In the genomic region with DNA sequence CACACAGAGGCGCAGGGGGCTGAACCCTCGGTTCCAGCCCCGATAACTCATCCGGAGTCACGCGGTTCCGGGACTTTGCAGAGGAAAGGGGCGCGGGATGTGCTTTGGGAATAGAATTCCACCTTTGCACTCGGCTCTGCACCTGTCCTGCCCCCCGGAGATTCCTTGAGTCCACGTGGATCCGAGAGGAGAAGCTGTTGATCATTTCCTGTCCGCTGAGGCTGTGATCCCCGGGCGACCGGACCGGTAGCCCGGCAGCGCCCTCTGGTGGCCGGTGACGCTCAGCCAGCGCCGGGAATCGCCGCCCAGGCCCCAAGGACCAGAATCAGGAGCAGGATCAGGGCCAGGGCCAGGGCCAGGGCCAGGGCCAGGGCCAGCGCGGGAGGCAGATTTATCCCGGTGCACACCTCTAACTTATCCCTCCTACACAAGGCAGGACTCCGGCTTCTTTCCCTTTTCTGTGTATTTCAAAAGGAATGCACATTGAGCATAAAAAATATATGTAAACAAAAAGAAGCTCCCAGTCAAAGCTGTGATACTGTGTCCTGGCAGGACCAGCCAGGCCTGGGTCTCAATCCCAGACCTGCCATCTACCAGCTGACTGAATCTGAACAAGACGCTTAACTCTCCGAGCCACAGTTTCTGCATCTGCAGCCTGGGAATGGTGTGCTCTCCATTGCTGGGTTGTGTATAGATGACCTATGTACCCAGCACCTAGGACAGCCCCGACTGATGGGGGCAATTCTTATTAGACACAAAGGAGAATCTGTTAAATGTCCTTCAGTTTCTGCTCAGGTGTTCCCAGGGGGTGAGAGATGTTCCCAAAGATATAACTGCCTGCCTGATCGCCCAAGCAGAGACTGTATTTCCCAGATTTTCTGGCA, we compare ENCODE assay signal across 8 cellular contexts. TPM values are rescaled to one million over a fixed set of nuclear protein-coding genes. Genes with fewer than 3 reads are reported as not detected.
DNase-seq lines count a peak whose midpoint lies in the region; ATAC-seq and TF ChIP-seq lines count a peak whose summit lies in the region.

No MANE protein-coding gene starts in this region.

- no peak overlapping the region for H3K14ac ChIP-seq in mesenchymal stem cell (ENCODE audit: low read length in 2 of 2)

- H3K36me3 ChIP-seq in DND-41 (ENCODE audit: insufficient read depth, low read length) (no peaks in the 10 kb centered on the region), mesenchymal stem cell (ENCODE audit: control insufficient read depth in 1 of 2, insufficient read depth in 2 of 2, low read depth in 1 of 2, low read length in 2 of 2) (no peaks in the 10 kb centered on the region)
- H3K36me3 ChIP-seq in effector memory CD4-positive, alpha-beta T cell (ENCODE audit: control insufficient read depth, insufficient read depth, low read length): no peaks in the 10 kb centered on the region

- H2AFZ ChIP-seq in DND-41 (ENCODE audit: low read depth, low read length): peak overlapping the region; percentile 37
- peak overlapping the region; percentile 67 for H2AFZ ChIP-seq in mesenchymal stem cell (ENCODE audit: low read depth, low read length)

- no peaks in the 10 kb centered on the region for H3K79me1 ChIP-seq in mesenchymal stem cell (replicated peaks; ENCODE audit: low read length, poor library complexity, severe bottlenecking)

- no peaks in the 10 kb centered on the region for H4K20me1 ChIP-seq in DND-41 (ENCODE audit: insufficient read depth, low read length)

- WGBS in mesenchymal stem cell: 22% methylated on average over 22 of the region's 34 CpGs

- no peak overlapping the region for H3K23ac ChIP-seq in mesenchymal stem cell (ENCODE audit: low read length in 2 of 2)

- H3K9me3 ChIP-seq in DND-41 (ENCODE audit: insufficient read depth, low read length, severe bottlenecking) (no peaks in the 10 kb centered on the region), mesenchymal stem cell (ENCODE audit: control insufficient read depth, low read length) (no peaks in the 10 kb centered on the region)
- no peaks in the 10 kb centered on the region for H3K9me3 ChIP-seq in effector memory CD4-positive, alpha-beta T cell (ENCODE audit: control insufficient read depth, low read length)

- ATAC-seq in DND-41 (ENCODE audit: insufficient read depth, low read depth) (peak; percentile 93), HG02763 (IDR thresholded peaks at IDR 0.05; ENCODE audit: unreplicated experiment) (peak; percentile 35), GM21619 (IDR thresholded peaks at IDR 0.05; ENCODE audit: unreplicated experiment) (no peak)

- H2BK15ac ChIP-seq in mesenchymal stem cell (ENCODE audit: low read depth, poor library complexity, severe bottlenecking): no peak overlapping the region

- H2BK12ac ChIP-seq in mesenchymal stem cell (ENCODE audit: low read length in 2 of 2): peak overlapping the region in 1 of 2 experiments; percentile 25

- H3K27me3 ChIP-seq in DND-41 (ENCODE audit: insufficient read depth, low read length, poor library complexity): no peaks in the 10 kb centered on the region
- peaks cover 7% of the 10 kb centered on the region for H3K27me3 ChIP-seq in effector memory CD4-positive, alpha-beta T cell (replicated peaks; ENCODE audit: control insufficient read depth, insufficient read depth, low read length, poor library complexity, severe bottlenecking)
- H3K27me3 ChIP-seq in mesenchymal stem cell (ENCODE audit: control insufficient read depth in 1 of 2, insufficient read depth in 1 of 2, low read length in 2 of 2): peaks cover 15 to 64% of the 10 kb centered on the region in 2 experiments

- H2AK5ac ChIP-seq in mesenchymal stem cell (ENCODE audit: low read length, severe bottlenecking): no peak overlapping the region

- H4K8ac ChIP-seq in mesenchymal stem cell (ENCODE audit: low read length): peak overlapping the region; percentile 35

- H3K79me2 ChIP-seq in DND-41 (ENCODE audit: insufficient read depth, low read length): no peaks in the 10 kb centered on the region

- H3K4me2 ChIP-seq in DND-41 (ENCODE audit: insufficient read depth, low read length): peak overlapping the region; percentile 50; the same call in 1 of the 2 replicates
- peak overlapping the region; percentile 69 for H3K4me2 ChIP-seq in mesenchymal stem cell (ENCODE audit: low read length, poor library complexity, severe bottlenecking)

- H3K4ac ChIP-seq in mesenchymal stem cell (ENCODE audit: low read depth in 1 of 2, low read length in 2 of 2): no peak overlapping the region

- no peak overlapping the region for H2BK5ac ChIP-seq in mesenchymal stem cell (ENCODE audit: low read depth, low read length, poor library complexity, severe bottlenecking)

- no peak overlapping the region for H2BK120ac ChIP-seq in mesenchymal stem cell (ENCODE audit: low read depth, low read length)

- H3K27ac ChIP-seq in DND-41 (ENCODE audit: low read length) (no peak overlapping the region), mesenchymal stem cell (ENCODE audit: low read length, poor library complexity, severe bottlenecking) (no peak overlapping the region)
- no peak overlapping the region for H3K27ac ChIP-seq in effector memory CD4-positive, alpha-beta T cell (ENCODE audit: insufficient read depth, low read length, poor library complexity, severe bottlenecking)

- peaks cover 5% of the 10 kb centered on the region for H3K4me1 ChIP-seq in DND-41 (ENCODE audit: insufficient read depth, low read length)
- peaks cover 7% of the 10 kb centered on the region for H3K4me1 ChIP-seq in effector memory CD4-positive, alpha-beta T cell (ENCODE audit: control insufficient read depth, insufficient read depth, low read length, poor library complexity, severe bottlenecking)
- H3K4me1 ChIP-seq in mesenchymal stem cell (ENCODE audit: control insufficient read depth, insufficient read depth, low read depth, low read length): peaks cover 5% of the 10 kb centered on the region

- H4K91ac ChIP-seq in mesenchymal stem cell (ENCODE audit: low read length): no peak overlapping the region

- peak overlapping the region in 1 of 2 experiments; percentile 11; a peak in 1 of 4 replicates for H3K4me3 ChIP-seq in DND-41 (ENCODE audit: low read depth in 1 of 2, low read length in 2 of 2)
- peak overlapping the region; percentile 56 for H3K4me3 ChIP-seq in effector memory CD4-positive, alpha-beta T cell (ENCODE audit: insufficient read depth, low read depth, low read length, poor library complexity, severe bottlenecking)
- H3K4me3 ChIP-seq in mesenchymal stem cell (ENCODE audit: insufficient read depth in 1 of 2, low read depth in 1 of 2, low read length in 2 of 2): peak overlapping the region in 1 of 2 experiments; percentile 74

- TF ChIP-seq CTCF in DND-41 (IDR thresholded peaks at IDR 0.05; ENCODE audit: borderline replicate concordance, extremely low read depth, low read length, poor library complexity, severe bottlenecking): peak; percentile 91

- no peak overlapping the region for H3K9ac ChIP-seq in DND-41 (ENCODE audit: low read depth, low read length)
- H3K9ac ChIP-seq in mesenchymal stem cell (ENCODE audit: low read length): peak overlapping the region; percentile 58

- DNase-seq in DND-41 (peak; percentile 71), NCI-H69 (lab: John Stamatoyannopoulos, UW) (peak; percentile 75), mesenchymal stem cell (peak; percentile 68)
- DNase-seq in activated CD8-positive, alpha-beta memory T cell treated with anti-CD3 and anti-CD28 coated beads for 1 hour (ENCODE audit: extremely low read depth in 1 of 2, low read depth in 1 of 2): peak; percentile 34 to 74
- DNase-seq in effector memory CD4-positive, alpha-beta T cell: peak; percentile 47 to 65 (median 50)
- DNase-seq in stimulated activated CD4-positive, alpha-beta T cell treated with anti-CD3 and anti-CD28 coated beads, TNF-alpha, amount 100 ng/mL, for 4 hours (ENCODE audit: low read depth in 3 of 3): peak; percentile 56 to 82 (median 58)

- peak overlapping the region in 1 of 2 experiments; percentile 30 for H3K18ac ChIP-seq in mesenchymal stem cell (ENCODE audit: low read depth in 1 of 2, low read length in 2 of 2)

RNA-seq across cellular contexts. Expression of gene SPATA3, which starts 8.5 kb away (rescaled TPM):
- polyA plus RNA-seq in mesenchymal stem cell (2013, experiment 1 of 2): not detected
- not detected for polyA plus RNA-seq in mesenchymal stem cell (2013, experiment 2 of 2)

RNA-seq across cellular contexts. Expression of gene C2orf72, which starts 49.9 kb away (rescaled TPM):
- polyA plus RNA-seq in mesenchymal stem cell (2013, experiment 1 of 2): 0.08 TPM
- polyA plus RNA-seq in mesenchymal stem cell (2013, experiment 2 of 2): 0.18 TPM
